26 cellular contexts compared by ENCODE assay signal in the genomic region with DNA sequence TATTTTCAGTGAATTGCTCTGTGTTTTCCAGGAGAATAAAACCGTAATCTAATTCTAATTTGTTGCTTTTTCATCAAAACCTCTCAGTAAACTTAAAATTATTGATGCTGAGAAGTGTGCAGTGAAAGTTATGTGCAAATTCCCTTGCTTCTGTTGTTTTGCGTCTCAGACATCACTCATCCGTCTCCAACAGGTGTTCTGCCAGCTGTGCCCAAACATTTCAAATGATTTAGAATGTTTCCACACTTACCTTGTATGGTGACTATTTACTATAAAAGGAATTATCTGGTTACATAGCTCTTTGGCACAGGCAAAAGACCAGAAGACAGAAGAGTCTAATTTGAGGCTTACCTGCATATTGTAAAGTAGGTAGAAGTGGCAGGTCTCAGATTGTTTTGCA.
"Had no signal": no experiment of that assay in that cellular context is flagged by ENCODE, and none has a peak within 500 bp of the region (broad histone marks: within the 10 kb centered on the region; RNA-seq: fewer than 3 reads in every experiment).

No MANE protein-coding gene starts in this region.

- H3K27me3 Mint-ChIP-seq: progenitor cell of endocrine pancreas; stimulated activated naive CD8-positive, alpha-beta T cell treated with anti-CD3 and anti-CD28 coated beads, Interleukin-15, amount 100 ng/mL, for 72 hours had no signal

- H3K36me3 ChIP-seq: lower lobe of right lung, neutrophil, pancreas, right lobe of liver, suprapubic skin, transverse colon, upper lobe of right lung, uterus had no signal

- H3K9me3 ChIP-seq: lower lobe of right lung, neutrophil, pancreas, right lobe of liver, suprapubic skin, transverse colon, upper lobe of right lung, uterus had no signal

- H3K27ac Mint-ChIP-seq: immature natural killer cell; natural killer cell; stimulated activated naive CD8-positive, alpha-beta T cell treated with anti-CD3 and anti-CD28 coated beads, Interleukin-15, amount 100 ng/mL, for 72 hours had no signal

- H3K36me3 Mint-ChIP-seq: immature natural killer cell, natural killer cell had no signal

- H3K4me1 Mint-ChIP-seq: immature natural killer cell; natural killer cell; stimulated activated naive CD8-positive, alpha-beta T cell treated with anti-CD3 and anti-CD28 coated beads, Interleukin-15, amount 100 ng/mL, for 72 hours had no signal

- H3K4me3 Mint-ChIP-seq: immature natural killer cell; natural killer cell; neural crest cell; stimulated activated naive CD8-positive, alpha-beta T cell treated with anti-CD3 and anti-CD28 coated beads, Interleukin-15, amount 100 ng/mL, for 72 hours had no signal

- ATAC-seq: left colon; left ventricle myocardium superior; lower lobe of right lung; natural killer cell; pancreas; right lobe of liver; stimulated activated naive CD8-positive, alpha-beta T cell treated with anti-CD3 and anti-CD28 coated beads, Interleukin-15, amount 100 ng/mL, for 72 hours; upper lobe of right lung had no signal

- DNase-seq: dorsolateral prefrontal cortex; effector CD4-positive, alpha-beta T cell; hypothalamus; immature natural killer cell; islet precursor cell; kidney glomerular epithelial cell; left colon; left ventricle myocardium superior; lower lobe of right lung; natural killer cell; pancreas; right lobe of liver; stimulated activated CD4-positive, alpha-beta T cell treated with anti-CD3 and anti-CD28 coated beads, Interleukin-12 subunit alpha, Interleukin-12 subunit beta, amount 100 ng/mL, for 4 hours; stimulated activated CD4-positive, alpha-beta T cell treated with anti-CD3 and anti-CD28 coated beads, Interleukin-1b, Interleukin-23, amount 100 ng/mL, for 48 hours; stimulated activated CD4-positive, alpha-beta T cell treated with anti-CD3 and anti-CD28 coated beads, Interleukin-4, amount 100 ng/mL, for 1 hour; stimulated activated CD8-positive, alpha-beta memory T cell treated with anti-CD3 and anti-CD28 coated beads, Interleukin-4, amount 100 ng/mL, for 48 hours; stimulated activated naive CD4-positive, alpha-beta T cell; stimulated activated naive CD8-positive, alpha-beta T cell treated with anti-CD3 and anti-CD28 coated beads, Interleukin-15, amount 100 ng/mL, for 72 hours; transverse colon; upper lobe of right lung; uterus had no signal

- H3K27me3 ChIP-seq: dorsolateral prefrontal cortex, neutrophil, pancreas, right lobe of liver, suprapubic skin, transverse colon, upper lobe of right lung, uterus had no signal

- H3K27ac ChIP-seq: lower lobe of right lung, neutrophil, pancreas, right lobe of liver, suprapubic skin, transverse colon, upper lobe of right lung, uterus had no signal

- H3K4me3 ChIP-seq: dorsolateral prefrontal cortex, lower lobe of right lung, pancreas, right lobe of liver, smooth muscle cell, suprapubic skin, transverse colon, upper lobe of right lung, uterus had no signal

- H3K4me1 ChIP-seq: lower lobe of right lung, pancreas, right lobe of liver, suprapubic skin, transverse colon, upper lobe of right lung, uterus had no signal

- H3K9me3 Mint-ChIP-seq: natural killer cell; neural crest cell; stimulated activated naive CD8-positive, alpha-beta T cell treated with anti-CD3 and anti-CD28 coated beads, Interleukin-15, amount 100 ng/mL, for 72 hours had no signal
